ENCODE assay signal across 14 cellular contexts in genomic region chr16:89616576-89617437, GRCh38. TPM values are rescaled to one million over a fixed set of nuclear protein-coding genes. Genes with fewer than 3 reads are reported as not detected.
DNase-seq lines count a peak whose midpoint lies in the region; ATAC-seq and TF ChIP-seq lines count a peak whose summit lies in the region.
"Had no signal": no experiment of that assay in that cellular context is flagged by ENCODE, and none has a peak within 500 bp of the region (broad histone marks: within the 10 kb centered on the region; RNA-seq: fewer than 3 reads in every experiment).

No MANE protein-coding gene starts in this region.

- H3K9ac ChIP-seq in BLaER1 treated with 17β-estradiol and CSF1 and Interleukin-3, amounts not matched to agents 10 nM and 100 nM, result peak overlapping the region in 4 of 11 experiments; percentile 39 to 64 (median 51); a peak in 7 of 22 replicates
- H3K9ac ChIP-seq: SK-N-SH had no signal

- H3K9me3 Mint-ChIP-seq in activated T-helper 2 cell treated with anti-CD3 and anti-CD28 coated beads, Interferon-gamma antibody, Interleukin-2, Interleukin-4, amounts not matched to agents 10 μg/mL and 5 μg/mL and 100 μg/mL, durations not matched to agents 14 hours and 24 hours and 36 hours, result peaks cover 9% of the 10 kb centered on the region

- no peak for DNase-seq in activated T-helper 2 cell treated with anti-CD3 and anti-CD28 coated beads, Interferon-gamma antibody, Interleukin-2, Interleukin-4, amounts not matched to agents 10 μg/mL and 5 μg/mL and 100 μg/mL, durations not matched to agents 14 hours and 24 hours and 36 hours (ENCODE audit: low spot score)
- DNase-seq in lower lobe of right lung, result no peak
- DNase-seq in NCI-H2081 treated with DMSO at 0.1 percent for 48 hours (lab: John Stamatoyannopoulos, UW), result no peak
- DNase-seq in GM13976 (ENCODE audit: low spot score), result no peak
- DNase-seq in RPMI8226, result no peak
- DNase-seq in kidney tubule cell (ENCODE audit: low spot score), result no peak
- DNase-seq: central memory CD4-positive, alpha-beta T cell; NCI-H1092; NCI-H2227 treated with DMSO at 0.1 percent for 48 hours; SK-N-SH; WERI-Rb-1 had no signal

- peak overlapping the region in 1 of 10 experiments; percentile 32; a peak in 1 of 20 replicates for H3K4me3 ChIP-seq in BLaER1 treated with 17β-estradiol and CSF1 and Interleukin-3, amounts not matched to agents 10 nM and 100 nM
- H3K4me3 ChIP-seq in HEK293 (ENCODE audit: low read depth, low read length) (no peak overlapping the region), lower lobe of right lung (no peak overlapping the region)

- no peaks in the 10 kb centered on the region for H3K27me3 Mint-ChIP-seq in activated T-helper 2 cell treated with anti-CD3 and anti-CD28 coated beads, Interferon-gamma antibody, Interleukin-2, Interleukin-4, amounts not matched to agents 10 μg/mL and 5 μg/mL and 100 μg/mL, durations not matched to agents 14 hours and 24 hours and 36 hours (ENCODE audit: low read depth)

- H3K27ac ChIP-seq in BLaER1 treated with 17β-estradiol and CSF1 and Interleukin-3, amounts not matched to agents 10 nM and 100 nM, result peak overlapping the region in 4 of 11 experiments; percentile 6 to 75 (median 66); a peak in 9 of 22 replicates
- H3K27ac ChIP-seq in HEK293 (ENCODE audit: extremely low read depth, low read depth, low read length) (no peak overlapping the region), lower lobe of right lung (peak overlapping the region; percentile 36)
- H3K27ac ChIP-seq: C4-2B, WERI-Rb-1 had no signal

- intact Hi-C loops in activated T-helper 2 cell treated with anti-CD3 and anti-CD28 coated beads, Interferon-gamma antibody, Interleukin-2, Interleukin-4, amounts not matched to agents 10 μg/mL and 5 μg/mL and 100 μg/mL, durations not matched to agents 14 hours and 24 hours and 36 hours (cut with micrococcal nuclease), result no loop called here
- intact Hi-C loops in lower lobe of right lung (cut with DNase I), result no loop called here

- H3K9me3 ChIP-seq in BLaER1 treated with 17β-estradiol and CSF1 and Interleukin-3, amounts not matched to agents 10 nM and 100 nM (replicated peaks in 1 of 11), result no peaks in the 10 kb centered on the region
- H3K9me3 ChIP-seq in HEK293 (ENCODE audit: control insufficient read depth, insufficient read depth, low read depth, low read length) (no peaks in the 10 kb centered on the region), lower lobe of right lung (no peaks in the 10 kb centered on the region)
- H3K9me3 ChIP-seq: SK-N-SH had no signal

- in situ Hi-C loops in GM13976 (cut with MboI; ENCODE audit: low sequenced_read_pairs, unreplicated experiment), result no loop called here

- H3K4me1 Mint-ChIP-seq in activated T-helper 2 cell treated with anti-CD3 and anti-CD28 coated beads, Interferon-gamma antibody, Interleukin-2, Interleukin-4, amounts not matched to agents 10 μg/mL and 5 μg/mL and 100 μg/mL, durations not matched to agents 14 hours and 24 hours and 36 hours (ENCODE audit: low read depth), result peaks cover 4% of the 10 kb centered on the region

- H3K27me3 ChIP-seq in BLaER1 treated with 17β-estradiol and CSF1 and Interleukin-3, amounts not matched to agents 10 nM and 100 nM, result peaks cover 0 to 35% (median 0%) of the 10 kb centered on the region in 11 experiments; a peak in 6 of 22 replicates
- peaks cover 7% of the 10 kb centered on the region for H3K27me3 ChIP-seq in lower lobe of right lung (ENCODE audit: low read depth)

- peaks cover 3% of the 10 kb centered on the region for H3K36me3 Mint-ChIP-seq in activated T-helper 2 cell treated with anti-CD3 and anti-CD28 coated beads, Interferon-gamma antibody, Interleukin-2, Interleukin-4, amounts not matched to agents 10 μg/mL and 5 μg/mL and 100 μg/mL, durations not matched to agents 14 hours and 24 hours and 36 hours (ENCODE audit: low read depth)

- POLR2A ChIA-PET in HEK293 (lab: Yijun Ruan, JAX), result interaction anchor here (0.5 to 1.4 kb wide), 4 partner anchors 17 to 930 kb away, joined by 3 to 4 read pairs (median 3); no protein-coding TSS in a partner anchor

- no peak for ATAC-seq in lower lobe of right lung

- H3K27ac Mint-ChIP-seq in activated T-helper 2 cell treated with anti-CD3 and anti-CD28 coated beads, Interferon-gamma antibody, Interleukin-2, Interleukin-4, amounts not matched to agents 10 μg/mL and 5 μg/mL and 100 μg/mL, durations not matched to agents 14 hours and 24 hours and 36 hours, result peak overlapping the region; percentile 76

- H3K4me1 ChIP-seq in BLaER1 treated with 17β-estradiol and CSF1 and Interleukin-3, amounts not matched to agents 10 nM and 100 nM, result peaks cover 36 to 90% (median 85%) of the 10 kb centered on the region in 10 experiments
- H3K4me1 ChIP-seq in HEK293 (ENCODE audit: control insufficient read depth, insufficient read depth, low read length), result no peaks in the 10 kb centered on the region
- H3K4me1 ChIP-seq in lower lobe of right lung, result no peaks in the 10 kb centered on the region

- CTCF ChIA-PET in HEK293 (lab: Yijun Ruan, JAX), result interaction anchor here (0.7 to 1.4 kb wide), 4 partner anchors 19 to 51 kb away, joined by 3 to 4 read pairs (median 4); no protein-coding TSS in a partner anchor

- peak overlapping the region; percentile 19 to 98 (median 85); a peak in 20 of 22 replicates for H3K4me2 ChIP-seq in BLaER1 treated with 17β-estradiol and CSF1 and Interleukin-3, amounts not matched to agents 10 nM and 100 nM
- H3K4me2 ChIP-seq: SK-N-SH had no signal

- no peak for TF ChIP-seq CTCF in HEK293 (tag by site-specific recombination; IDR thresholded peaks at IDR 0.05)
- no peak for TF ChIP-seq CTCF in lower lobe of right lung (IDR thresholded peaks at IDR 0.05)
- TF ChIP-seq CTCF in GM13976 (IDR thresholded peaks at IDR 0.05; ENCODE audit: borderline replicate concordance, control extremely low read depth, extremely low read depth, insufficient read depth, missing control alignments), result no peak

- peaks cover 0 to 29% (median 0%) of the 10 kb centered on the region in 11 experiments; a peak in 5 of 22 replicates for H4K20me1 ChIP-seq in BLaER1 treated with 17β-estradiol and CSF1 and Interleukin-3, amounts not matched to agents 10 nM and 100 nM

- no peaks in the 10 kb centered on the region; a peak in 3 of 22 replicates for H3K36me3 ChIP-seq in BLaER1 treated with 17β-estradiol and CSF1 and Interleukin-3, amounts not matched to agents 10 nM and 100 nM
- H3K36me3 ChIP-seq in HEK293 (ENCODE audit: control insufficient read depth in 2 of 2, insufficient read depth in 1 of 2, low read length in 2 of 2) (no peaks in the 10 kb centered on the region), lower lobe of right lung (no peaks in the 10 kb centered on the region)
- H3K36me3 ChIP-seq: WERI-Rb-1 had no signal

- no peak overlapping the region for H3K4me3 Mint-ChIP-seq in activated T-helper 2 cell treated with anti-CD3 and anti-CD28 coated beads, Interferon-gamma antibody, Interleukin-2, Interleukin-4, amounts not matched to agents 10 μg/mL and 5 μg/mL and 100 μg/mL, durations not matched to agents 14 hours and 24 hours and 36 hours (ENCODE audit: low read depth)

RNA-seq across cellular contexts. Expression of gene DPEP1, which starts 3.4 kb away (rescaled TPM):
- not detected in 2 replicates for total RNA-seq in activated T-helper 2 cell treated with anti-CD3 and anti-CD28 coated beads, Interferon-gamma antibody, Interleukin-2, Interleukin-4, amounts not matched to agents 10 μg/mL and 5 μg/mL and 100 μg/mL, durations not matched to agents 14 hours and 24 hours and 36 hours
- 0.59 TPM for total RNA-seq in lower lobe of right lung

RNA-seq across cellular contexts. Expression of gene CHMP1A, which starts 40.7 kb away (rescaled TPM):
- 80.0 and 89.0 TPM in 2 replicates for total RNA-seq in activated T-helper 2 cell treated with anti-CD3 and anti-CD28 coated beads, Interferon-gamma antibody, Interleukin-2, Interleukin-4, amounts not matched to agents 10 μg/mL and 5 μg/mL and 100 μg/mL, durations not matched to agents 14 hours and 24 hours and 36 hours
- total RNA-seq in lower lobe of right lung, result 70.4 TPM

RNA-seq across cellular contexts. Expression of gene SPATA33, which starts 40.8 kb away (rescaled TPM):
- total RNA-seq in activated T-helper 2 cell treated with anti-CD3 and anti-CD28 coated beads, Interferon-gamma antibody, Interleukin-2, Interleukin-4, amounts not matched to agents 10 μg/mL and 5 μg/mL and 100 μg/mL, durations not matched to agents 14 hours and 24 hours and 36 hours, result 15.5 and 16.6 TPM in 2 replicates
- total RNA-seq in lower lobe of right lung, result 9.7 TPM

RNA-seq across cellular contexts. Expression of gene CPNE7, which starts 41.2 kb away (rescaled TPM):
- total RNA-seq in activated T-helper 2 cell treated with anti-CD3 and anti-CD28 coated beads, Interferon-gamma antibody, Interleukin-2, Interleukin-4, amounts not matched to agents 10 μg/mL and 5 μg/mL and 100 μg/mL, durations not matched to agents 14 hours and 24 hours and 36 hours, result 19.8 and 25.7 TPM in 2 replicates
- total RNA-seq in lower lobe of right lung, result 0.35 TPM

RNA-seq across cellular contexts. Expression of gene RPL13, which starts 56.3 kb away (rescaled TPM):
- 2,404 and 2,406 TPM in 2 replicates for total RNA-seq in activated T-helper 2 cell treated with anti-CD3 and anti-CD28 coated beads, Interferon-gamma antibody, Interleukin-2, Interleukin-4, amounts not matched to agents 10 μg/mL and 5 μg/mL and 100 μg/mL, durations not matched to agents 14 hours and 24 hours and 36 hours
- total RNA-seq in lower lobe of right lung, result 1,727 TPM
